In genomic region chr4:40056722-40057539, GRCh38 we compare ENCODE assay signal across 8 cellular contexts. TPM values are rescaled to one million over a fixed set of nuclear protein-coding genes. Genes with fewer than 3 reads are reported as not detected.
A peak's percentile ranks its signal among the peaks of the same experiment; 100 is the strongest.
DNase-seq lines count a peak whose midpoint lies in the region; ATAC-seq, FAIRE-seq and TF ChIP-seq lines count a peak whose summit lies in the region.

Gene N4BP2, plus strand, starts transcription at chr4:40056850. Its CDS starts 40,491 bp downstream, at chr4:40097341.

- DNase-seq in COLO829 (ENCODE audit: low spot score), result peak; percentile 44
- peak; percentile 76 for DNase-seq in HTR-8/SVneo (ENCODE audit: insufficient read length, low spot score)
- peak; percentile 61 for DNase-seq in activated T-cell treated with anti-CD3 and anti-CD28 coated beads for 1 hour (ENCODE audit: low read depth)
- peak; percentile 80 for DNase-seq in epithelial cell of esophagus (ENCODE audit: low read depth)
- DNase-seq in mucosa of gallbladder (ENCODE audit: low spot score), result peak; percentile 80
- peak; percentile 24 to 49 for DNase-seq in stimulated activated CD8-positive, alpha-beta memory T cell treated with anti-CD3 and anti-CD28 coated beads, Interleukin-4, amount 100 ng/mL, for 4 hours (ENCODE audit: low read depth in 2 of 2, low spot score in 1 of 2)

- peak; percentile 60 for TF ChIP-seq CTCF in OCI-LY1 (IDR thresholded peaks at IDR 0.05; ENCODE audit: low read length)
- peak; percentile 44 for TF ChIP-seq CTCF in epithelial cell of esophagus (IDR thresholded peaks at IDR 0.05; ENCODE audit: insufficient read depth, low read depth, low read length, missing control alignments)

- H4K20me1 ChIP-seq in OCI-LY1 (ENCODE audit: insufficient read depth, low read length), result no peaks in the 10 kb centered on the region

- no peaks in the 10 kb centered on the region for H3K9me2 ChIP-seq in OCI-LY1 (ENCODE audit: low read depth, low read length)

- H3K9me3 ChIP-seq in OCI-LY1 (ENCODE audit: low read length), result no peaks in the 10 kb centered on the region

- peak; percentile 50 for ATAC-seq in GM21360 (IDR thresholded peaks at IDR 0.05; ENCODE audit: unreplicated experiment)

- peaks cover 39% of the 10 kb centered on the region for H3K4me1 ChIP-seq in OCI-LY1 (ENCODE audit: insufficient read depth, low read length, severe bottlenecking)

- H3K79me2 ChIP-seq in OCI-LY1 (ENCODE audit: insufficient read depth, low read length), result peaks cover 13% of the 10 kb centered on the region

- peak; percentile 23 for FAIRE-seq in HTR-8/SVneo (lab: Jason Lieb, UNC)

- H3K27me3 ChIP-seq in OCI-LY1 (ENCODE audit: insufficient read depth, low read length), result no peaks in the 10 kb centered on the region

- H3K4me3 ChIP-seq in OCI-LY1 (ENCODE audit: low read depth, low read length, poor library complexity, severe bottlenecking) (peak within 1 kb of the TSS; percentile 82), epithelial cell of esophagus (ENCODE audit: low read length) (peak within 1 kb of the TSS; percentile 74)

- H3K27ac ChIP-seq in OCI-LY1 (ENCODE audit: low read depth, low read length, poor library complexity, severe bottlenecking), result peak within 1 kb of the TSS; percentile 90

- peak within 1 kb of the TSS; percentile 95 for H3K4me2 ChIP-seq in OCI-LY1 (ENCODE audit: low read length)

- no peaks in the 10 kb centered on the region for H3K36me3 ChIP-seq in OCI-LY1 (ENCODE audit: insufficient read depth, low read length)

- no peaks in the 10 kb centered on the region for H3F3A ChIP-seq in OCI-LY1 (ENCODE audit: insufficient read depth, low read length)

- H2AFZ ChIP-seq in OCI-LY1 (ENCODE audit: low read length), result no peak within 1 kb of the TSS

- H3K9ac ChIP-seq in OCI-LY1 (ENCODE audit: low read length), result peak within 1 kb of the TSS; percentile 89

RNA-seq across cellular contexts. Expression of gene N4BP2, which starts in this region (rescaled TPM):
- total RNA-seq in mucosa of gallbladder, result 4.3 TPM

Comparison
In these comparisons a context has a peak if more than half of its experiments do, and no peak if none do; other contexts are left out.
1. Peak in every context shown above with its lines: DNase-seq, ATAC-seq, H3K4me3 ChIP-seq and H3K27ac ChIP-seq.